ENCODE assay signal across 8 cellular contexts in the genomic region with DNA sequence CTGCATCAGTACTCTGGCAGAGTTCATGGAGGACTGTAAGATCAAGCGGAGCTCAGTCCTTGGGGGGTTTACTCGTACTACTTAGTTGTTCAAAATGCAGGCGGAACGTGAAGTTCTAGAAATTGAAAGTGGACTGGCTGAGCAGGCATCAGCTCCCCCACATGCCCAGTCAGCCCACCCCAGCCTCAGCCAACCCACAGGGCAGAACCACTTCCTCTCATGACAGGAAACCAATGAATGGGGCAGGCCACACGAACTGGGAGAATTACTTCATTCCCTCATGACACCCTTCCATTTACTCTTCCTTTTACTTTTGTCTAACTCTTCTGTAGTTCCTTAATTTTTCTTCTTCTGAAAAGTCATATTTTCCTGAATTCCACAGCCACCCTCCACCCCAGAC.
A peak's percentile ranks its signal among the peaks of the same experiment; 100 is the strongest.
DNase-seq lines count a peak whose midpoint lies in the region; ATAC-seq and TF ChIP-seq lines count a peak whose summit lies in the region.

No MANE protein-coding gene starts in this region.

- TF ChIP-seq CTCF in left ventricle myocardium inferior (IDR thresholded peaks at IDR 0.05; ENCODE audit: borderline replicate concordance): no peak
- no peak for TF ChIP-seq CTCF in omental fat pad (IDR thresholded peaks at IDR 0.05)

- no peaks in the 10 kb centered on the region for H3K27me3 ChIP-seq in left ventricle myocardium inferior (ENCODE audit: low read depth)

- H3K4me3 ChIP-seq in GM08714 (ENCODE audit: low read length): peak overlapping the region; percentile 48; the same call in 1 of the 2 replicates
- no peak overlapping the region for H3K4me3 ChIP-seq in left ventricle myocardium inferior

- peaks cover 27% of the 10 kb centered on the region for H3K36me3 ChIP-seq in left ventricle myocardium inferior

- peaks cover 59% of the 10 kb centered on the region for H3K4me1 ChIP-seq in left ventricle myocardium inferior

- ATAC-seq in GM21526 (IDR thresholded peaks at IDR 0.05; ENCODE audit: low FRiP score, unreplicated experiment): peak; percentile 63
- no peak for ATAC-seq in omental fat pad (ENCODE audit: low FRiP score)
- ATAC-seq in HG02571 (IDR thresholded peaks at IDR 0.05; ENCODE audit: unreplicated experiment): no peak

- peak; percentile 95 to 98 for DNase-seq in NOMO-1 (lab: John Stamatoyannopoulos, UW; ENCODE audit: unreplicated experiment in 2 of 2)
- DNase-seq in left ventricle myocardium inferior: peak; percentile 24
- no peak for DNase-seq in omental fat pad (ENCODE audit: low spot score)
- DNase-seq in EL: no peak
- no peak for DNase-seq in NCI-H69 (lab: John Stamatoyannopoulos, UW)

- intact Hi-C loops in left ventricle myocardium inferior (cut with micrococcal nuclease): no loop called here

- H3K9me3 ChIP-seq in left ventricle myocardium inferior (replicated peaks): no peaks in the 10 kb centered on the region

- H3K27ac ChIP-seq in left ventricle myocardium inferior (replicated peaks): peak overlapping the region; percentile 20

Comparison
In these comparisons a context has a peak if more than half of its experiments do, and no peak if none do; other contexts are left out.
1. DNase-seq: peak in NOMO-1 (2 of 2) and left ventricle myocardium inferior (single experiment); none in omental fat pad (single experiment), EL (single experiment) and NCI-H69 (single experiment).